In the genomic region with DNA sequence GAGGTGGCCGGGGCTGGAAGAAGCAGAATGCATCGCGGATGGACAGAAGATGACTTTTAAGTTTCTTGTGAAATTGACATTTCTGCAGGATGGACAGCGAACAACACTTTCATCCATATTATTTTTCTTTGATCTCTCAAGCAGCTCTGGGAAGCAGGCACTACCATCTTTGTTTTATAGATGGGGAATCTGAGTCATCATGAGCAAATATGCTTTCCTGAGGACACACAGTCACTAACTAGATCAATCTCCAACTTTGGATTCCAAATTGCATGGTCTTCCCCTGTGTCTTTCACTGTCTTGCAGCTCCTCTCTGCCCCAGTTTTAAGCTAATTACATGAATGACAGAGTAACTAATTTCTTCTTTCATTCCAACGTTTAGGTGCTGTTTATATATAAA, we compare ENCODE assay signal across 14 cellular contexts.
"Had no signal": no experiment of that assay in that cellular context is flagged by ENCODE, and none has a peak within 500 bp of the region (broad histone marks: within the 10 kb centered on the region; RNA-seq: fewer than 3 reads in every experiment).

No MANE protein-coding gene starts in this region.

- H3K4me3 ChIP-seq: gastrocnemius medialis, tibial nerve, uterus had no signal

- H3K27ac ChIP-seq: gastrocnemius medialis, tibial nerve, uterus had no signal

- H3K4me1 ChIP-seq: gastrocnemius medialis, tibial nerve, uterus had no signal

- H3K9me3 ChIP-seq: gastrocnemius medialis, tibial nerve, uterus had no signal

- DNase-seq: activated CD4-positive, CD25-positive, alpha-beta regulatory T cell treated with anti-CD3 and anti-CD28 coated beads, Interleukin-2, amount 50 U/mL, for 72 hours; activated naive CD8-positive, alpha-beta T cell treated with anti-CD3 and anti-CD28 coated beads, Interleukin-2, amount 10 ng/mL, durations not matched to agents 7 days and 5 days; brain microvascular endothelial cell; cerebellar nuclear complex; effector memory CD4-positive, alpha-beta T cell; gastrocnemius medialis; naive B cell; posterior cingulate gyrus; stimulated activated CD4-positive, alpha-beta T cell treated with anti-CD3 and anti-CD28 coated beads, Interleukin-2, amount 100 ng/mL, for 48 hours; stimulated activated naive B cell treated with anti-CD40 and anti-IgM and Interleukin-4, amounts not matched to agents 10 μg/mL and 1 μg/mL and 100 μg/mL, for 72 hours; T-helper 9 cell; uterus had no signal

- FAIRE-seq: islet of Langerhans had no signal

- ATAC-seq: gastrocnemius medialis; stimulated activated naive B cell treated with anti-CD40 and anti-IgM and Interleukin-4, amounts not matched to agents 10 μg/mL and 1 μg/mL and 100 μg/mL, for 72 hours had no signal

- H3K36me3 ChIP-seq: brain microvascular endothelial cell, gastrocnemius medialis, tibial nerve, uterus had no signal

- H3K27me3 ChIP-seq: brain microvascular endothelial cell, gastrocnemius medialis, tibial nerve, uterus had no signal
